Comparison of ENCODE assay signal across 9 cellular contexts in genomic region chr1:180482425-180483275, GRCh38. TPM values are rescaled to one million over a fixed set of nuclear protein-coding genes. Genes with fewer than 3 reads are reported as not detected.
A peak's percentile ranks its signal among the peaks of the same experiment; 100 is the strongest.
DNase-seq lines count a peak whose midpoint lies in the region; TF ChIP-seq lines count a peak whose summit lies in the region.
"Had no signal": no experiment of that assay in that cellular context is flagged by ENCODE, and none has a peak within 500 bp of the region (broad histone marks: within the 10 kb centered on the region; RNA-seq: fewer than 3 reads in every experiment).

No MANE protein-coding gene starts in this region.

- H3K4me1 ChIP-seq in neuronal stem cell (ENCODE audit: control insufficient read depth in 2 of 2, insufficient read depth in 1 of 2, low read depth in 1 of 2, low read length in 2 of 2), result peaks cover 2 to 3% of the 10 kb centered on the region in 2 donors

- TF ChIP-seq CTCF in LNCAP (IDR thresholded peaks at IDR 0.05) (peak; percentile 88), epithelial cell of proximal tubule (conservative IDR thresholded peaks at IDR 0.05; ENCODE audit: low read depth, low read length) (peak; percentile 69)

- H3K79me1 ChIP-seq in neuronal stem cell (ENCODE audit: low read depth, low read length), result no peaks in the 10 kb centered on the region

- H2AK5ac ChIP-seq in neuronal stem cell (ENCODE audit: low read depth, low read length), result no peak overlapping the region

- H2BK15ac ChIP-seq in neuronal stem cell (ENCODE audit: low read length), result no peak overlapping the region

- no peak overlapping the region for H2BK5ac ChIP-seq in neuronal stem cell (ENCODE audit: low read length)

- peaks cover 0 to 7% of the 10 kb centered on the region in 2 donors for H3K9me3 ChIP-seq in neuronal stem cell (replicated peaks in 1 of 2; ENCODE audit: control insufficient read depth in 2 of 2, insufficient read depth in 1 of 2, low read depth in 1 of 2, low read length in 2 of 2)

- CTCF ChIA-PET in activated CD4-positive, alpha-beta T cell treated with anti-CD3 and anti-CD28 coated beads, Interleukin-2, amount 10 ng/mL, durations not matched to agents 7 days and 5 days (lab: Charles Lee), result interaction anchor here (0.6 to 1.9 kb wide), 3 partner anchors 294 to 442 kb away, joined by 3 to 5 read pairs (median 5); no protein-coding TSS in a partner anchor

- H3K4me3 ChIP-seq in epithelial cell of proximal tubule (ENCODE audit: low read depth, low read length) (no peak overlapping the region), neuronal stem cell (ENCODE audit: low read length in 2 of 2) (no peak overlapping the region)

- H3K27me3 Mint-ChIP-seq in activated CD4-positive, alpha-beta T cell treated with anti-CD3 and anti-CD28 coated beads, Interleukin-2, amount 10 ng/mL, durations not matched to agents 7 days and 5 days, result no peaks in the 10 kb centered on the region
- H3K27me3 Mint-ChIP-seq: dendritic cell treated with granulocyte-macrophage colony-stimulating factor and Interleukin-4, amounts not matched to agents 40 ng/mL and 50 ng/mL, for 4 days had no signal

- H3K14ac ChIP-seq in neuronal stem cell (ENCODE audit: low read length), result no peak overlapping the region

- no peak overlapping the region for H4K8ac ChIP-seq in neuronal stem cell (ENCODE audit: low read depth, low read length)

- H3K9ac ChIP-seq in neuronal stem cell (ENCODE audit: low read depth, low read length, poor library complexity), result no peak overlapping the region

- no CpG with 5 or more reads among the region's 10 CpGs for WGBS in neuronal stem cell (ENCODE audit: extremely low coverage in 2 of 2, insufficient read length in 2 of 2, insufficient replicate concordance in 1 of 2), 2 donors

- no peak overlapping the region for H2BK12ac ChIP-seq in neuronal stem cell (ENCODE audit: low read length)

- no peak overlapping the region for H3K23ac ChIP-seq in neuronal stem cell (ENCODE audit: low read depth, low read length, poor library complexity)

- no peak overlapping the region for H2BK120ac ChIP-seq in neuronal stem cell (ENCODE audit: low read depth, low read length)

- POLR2A ChIA-PET in activated CD4-positive, alpha-beta T cell treated with anti-CD3 and anti-CD28 coated beads, Interleukin-2, amount 10 ng/mL, durations not matched to agents 7 days and 5 days (lab: Charles Lee), result no interaction called here

- in situ Hi-C loops in SK-MEL-5 (cut with HindIII; ENCODE audit: low pct_unique_long_range_greater_than_20kb, low sequenced_read_pairs), result no loop called here

- no peak overlapping the region for H3K27ac Mint-ChIP-seq in activated CD4-positive, alpha-beta T cell treated with anti-CD3 and anti-CD28 coated beads, Interleukin-2, amount 10 ng/mL, durations not matched to agents 7 days and 5 days
- H3K27ac Mint-ChIP-seq: dendritic cell treated with granulocyte-macrophage colony-stimulating factor and Interleukin-4, amounts not matched to agents 40 ng/mL and 50 ng/mL, for 4 days had no signal

- H3K9me3 Mint-ChIP-seq in activated CD4-positive, alpha-beta T cell treated with anti-CD3 and anti-CD28 coated beads, Interleukin-2, amount 10 ng/mL, durations not matched to agents 7 days and 5 days, result no peaks in the 10 kb centered on the region
- H3K9me3 Mint-ChIP-seq: dendritic cell treated with granulocyte-macrophage colony-stimulating factor and Interleukin-4, amounts not matched to agents 40 ng/mL and 50 ng/mL, for 4 days had no signal

- H2AFZ ChIP-seq in neuronal stem cell (ENCODE audit: low read length), result no peak overlapping the region

- H3K4me3 Mint-ChIP-seq in activated CD4-positive, alpha-beta T cell treated with anti-CD3 and anti-CD28 coated beads, Interleukin-2, amount 10 ng/mL, durations not matched to agents 7 days and 5 days, result no peak overlapping the region
- H3K4me3 Mint-ChIP-seq: dendritic cell treated with granulocyte-macrophage colony-stimulating factor and Interleukin-4, amounts not matched to agents 40 ng/mL and 50 ng/mL, for 4 days had no signal

- no peak overlapping the region for H3K18ac ChIP-seq in neuronal stem cell (ENCODE audit: low read length)

- H3K4me2 ChIP-seq in neuronal stem cell (ENCODE audit: insufficient read depth, low read length, poor library complexity, severe bottlenecking), result no peak overlapping the region

- no peak overlapping the region for H3K27ac ChIP-seq in neuronal stem cell (replicated peaks; ENCODE audit: low read length)

- no peaks in the 10 kb centered on the region for H3K27me3 ChIP-seq in neuronal stem cell (ENCODE audit: control insufficient read depth in 3 of 3, insufficient read depth in 3 of 3, low read depth in 1 of 3, low read length in 3 of 3)

- peaks cover 19% of the 10 kb centered on the region for H3K36me3 Mint-ChIP-seq in activated CD4-positive, alpha-beta T cell treated with anti-CD3 and anti-CD28 coated beads, Interleukin-2, amount 10 ng/mL, durations not matched to agents 7 days and 5 days (ENCODE audit: low read depth)

- H4K91ac ChIP-seq in neuronal stem cell (ENCODE audit: low read depth, low read length, poor library complexity), result no peak overlapping the region

- peak; percentile 35 for DNase-seq in activated CD4-positive, alpha-beta T cell treated with anti-CD3 and anti-CD28 coated beads, Interleukin-2, amount 10 ng/mL, durations not matched to agents 7 days and 5 days
- DNase-seq in activated CD4-positive, alpha-beta T cell treated with anti-CD3 and anti-CD28 coated beads, Interleukin-2, amount 50 U/mL, for 1 hour, result no peak
- peak; percentile 66 for DNase-seq in SK-MEL-5 (ENCODE audit: low read depth, low spot score)
- peak; percentile 35 for DNase-seq in epithelial cell of proximal tubule (ENCODE audit: low read depth)
- DNase-seq in neuronal stem cell (ENCODE audit: low spot score), result peak; percentile 44
- DNase-seq in activated CD8-positive, alpha-beta memory T cell treated with anti-CD3 and anti-CD28 coated beads for 24 hours, result no peak
- no peak for DNase-seq in 8988T

- H3K36me3 ChIP-seq in neuronal stem cell (replicated peaks in 1 of 2; ENCODE audit: control insufficient read depth in 2 of 2, insufficient read depth in 2 of 2, low read length in 2 of 2), result peaks cover 2 to 77% of the 10 kb centered on the region in 2 donors

- H3K4ac ChIP-seq in neuronal stem cell (ENCODE audit: low read length), result no peak overlapping the region

- peaks cover 11% of the 10 kb centered on the region for H3K4me1 Mint-ChIP-seq in activated CD4-positive, alpha-beta T cell treated with anti-CD3 and anti-CD28 coated beads, Interleukin-2, amount 10 ng/mL, durations not matched to agents 7 days and 5 days

RNA-seq across cellular contexts. Expression of gene ACBD6, which starts 19.7 kb away (rescaled TPM):
- 10 to 100 TPM; 39.9 to 40.8 TPM for total RNA-seq in activated CD4-positive, alpha-beta T cell treated with anti-CD3 and anti-CD28 coated beads, Interleukin-2, amount 10 ng/mL, durations not matched to agents 7 days and 5 days
- total RNA-seq in SK-MEL-5 (2014; rRNA removed; shearing (Covaris generic)), result 45.3 and 46.0 TPM in 2 replicates
- 31.6 and 32.6 TPM in 2 replicates for polyA plus RNA-seq in SK-MEL-5 (2015; cell fraction: cytosol; rRNA removed)
- 99.7 and 129 TPM in 2 replicates for polyA plus RNA-seq in SK-MEL-5 (2015; cell fraction: nucleus; rRNA removed)
- total RNA-seq in epithelial cell of proximal tubule, result 64.5 and 66.1 TPM in 2 replicates
- polyA plus RNA-seq in neuronal stem cell (2013, experiment 1 of 2), result 42.4 TPM
- polyA plus RNA-seq in neuronal stem cell (2013, experiment 2 of 2), result 40.3 TPM

Comparison
In these comparisons a context has a peak if more than half of its experiments do, and no peak if none do; other contexts are left out.
1. DNase-seq: peak in activated CD4-positive, alpha-beta T cell treated with anti-CD3 and anti-CD28 coated beads, Interleukin-2, amount 10 ng/mL, durations not matched to agents 7 days and 5 days (single experiment), SK-MEL-5 (single experiment), epithelial cell of proximal tubule (single experiment) and neuronal stem cell (single experiment); none in activated CD4-positive, alpha-beta T cell treated with anti-CD3 and anti-CD28 coated beads, Interleukin-2, amount 50 U/mL, for 1 hour (single experiment), activated CD8-positive, alpha-beta memory T cell treated with anti-CD3 and anti-CD28 coated beads for 24 hours (single experiment) and 8988T (single experiment).